Comparison of ENCODE assay signal across 2 cellular contexts in genomic region chr10:71217266-71218045, GRCh38.
TF ChIP-seq lines count a peak whose summit lies in the region.

No MANE protein-coding gene starts in this region.

TF ChIP-seq in HEK293, 187 proteins besides CTCF, POLR2A, EP300 and RAD21 (continued from another document):
- TF ChIP-seq, protein P1, sequence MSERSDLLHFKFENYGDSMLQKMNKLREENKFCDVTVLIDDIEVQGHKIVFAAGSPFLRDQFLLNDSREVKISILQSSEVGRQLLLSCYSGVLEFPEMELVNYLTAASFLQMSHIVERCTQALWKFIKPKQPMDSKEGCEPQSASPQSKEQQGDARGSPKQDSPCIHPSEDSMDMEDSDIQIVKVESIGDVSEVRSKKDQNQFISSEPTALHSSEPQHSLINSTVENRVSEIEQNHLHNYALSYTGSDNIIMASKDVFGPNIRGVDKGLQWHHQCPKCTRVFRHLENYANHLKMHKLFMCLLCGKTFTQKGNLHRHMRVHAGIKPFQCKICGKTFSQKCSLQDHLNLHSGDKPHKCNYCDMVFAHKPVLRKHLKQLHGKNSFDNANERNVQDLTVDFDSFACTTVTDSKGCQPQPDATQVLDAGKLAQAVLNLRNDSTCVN (tag by site-specific recombination; optimal IDR thresholded peaks at IDR 0.05): peak; percentile 46
- TF ChIP-seq ZBTB8A (tag by site-specific recombination; IDR thresholded peaks at IDR 0.05) (peak; percentile 57; the same call in 1 of the 2 replicates), ZNF423 (tag by site-specific recombination; IDR thresholded peaks at IDR 0.05) (peak; percentile 62; the same call in 1 of the 2 replicates), HOXA7 (CRISPR knock-in tag; IDR thresholded peaks at IDR 0.05; ENCODE audit: borderline replicate concordance) (no peak), ZFP69B (tag by site-specific recombination; IDR thresholded peaks at IDR 0.05) (0 out of 2 replicates have a peak, but pooled peaks have one; percentile 18), YY1 (tag by site-specific recombination; IDR thresholded peaks at IDR 0.05) (no peak), ZNF335 (tag by site-specific recombination; conservative IDR thresholded peaks at IDR 0.05) (peak; percentile 82), SP3 (tag by site-specific recombination; IDR thresholded peaks at IDR 0.05) (peak; percentile 36; the same call in 1 of the 2 replicates), BCL11B (tag by site-specific recombination; IDR thresholded peaks at IDR 0.05; ENCODE audit: low read depth) (peak; percentile 42; the same call in 1 of the 2 replicates), IKZF3 (tag by site-specific recombination; IDR thresholded peaks at IDR 0.05) (peak; percentile 57; the same call in 1 of the 2 replicates), ZIC2 (tag by site-specific recombination; IDR thresholded peaks at IDR 0.05) (peak; percentile 95), ZNF341 (tag by site-specific recombination; IDR thresholded peaks at IDR 0.05; ENCODE audit: low read depth) (peak; percentile 44; the same call in 1 of the 2 replicates), GLIS2 (tag by site-specific recombination; IDR thresholded peaks at IDR 0.05) (peak; percentile 78; the same call in 1 of the 2 replicates), ZNF433 (tag by site-specific recombination; IDR thresholded peaks at IDR 0.05; ENCODE audit: low read depth) (no peak), SCRT1 (tag by site-specific recombination; IDR thresholded peaks at IDR 0.05; ENCODE audit: borderline replicate concordance) (peak; percentile 74; the same call in 1 of the 2 replicates), PATZ1 (tag by site-specific recombination; IDR thresholded peaks at IDR 0.05) (peak; percentile 65; the same call in 1 of the 2 replicates), ZNF660 (tag by site-specific recombination; IDR thresholded peaks at IDR 0.05) (no peak), ZBTB11 (tag by site-specific recombination; conservative IDR thresholded peaks at IDR 0.05; ENCODE audit: low read depth) (peak; percentile 32; the same call in 1 of the 2 replicates), KLF7 (tag by site-specific recombination; IDR thresholded peaks at IDR 0.05; ENCODE audit: borderline replicate concordance) (no peak)
- TF ChIP-seq, protein P2, sequence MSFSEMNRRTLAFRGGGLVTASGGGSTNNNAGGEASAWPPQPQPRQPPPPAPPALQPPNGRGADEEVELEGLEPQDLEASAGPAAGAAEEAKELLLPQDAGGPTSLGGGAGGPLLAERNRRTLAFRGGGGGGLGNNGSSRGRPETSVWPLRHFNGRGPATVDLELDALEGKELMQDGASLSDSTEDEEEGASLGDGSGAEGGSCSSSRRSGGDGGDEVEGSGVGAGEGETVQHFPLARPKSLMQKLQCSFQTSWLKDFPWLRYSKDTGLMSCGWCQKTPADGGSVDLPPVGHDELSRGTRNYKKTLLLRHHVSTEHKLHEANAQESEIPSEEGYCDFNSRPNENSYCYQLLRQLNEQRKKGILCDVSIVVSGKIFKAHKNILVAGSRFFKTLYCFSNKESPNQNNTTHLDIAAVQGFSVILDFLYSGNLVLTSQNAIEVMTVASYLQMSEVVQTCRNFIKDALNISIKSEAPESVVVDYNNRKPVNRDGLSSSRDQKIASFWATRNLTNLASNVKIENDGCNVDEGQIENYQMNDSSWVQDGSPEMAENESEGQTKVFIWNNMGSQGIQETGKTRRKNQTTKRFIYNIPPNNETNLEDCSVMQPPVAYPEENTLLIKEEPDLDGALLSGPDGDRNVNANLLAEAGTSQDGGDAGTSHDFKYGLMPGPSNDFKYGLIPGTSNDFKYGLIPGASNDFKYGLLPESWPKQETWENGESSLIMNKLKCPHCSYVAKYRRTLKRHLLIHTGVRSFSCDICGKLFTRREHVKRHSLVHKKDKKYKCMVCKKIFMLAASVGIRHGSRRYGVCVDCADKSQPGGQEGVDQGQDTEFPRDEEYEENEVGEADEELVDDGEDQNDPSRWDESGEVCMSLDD (tag by site-specific recombination; IDR thresholded peaks at IDR 0.05): peak; percentile 61

TF ChIP-seq in K562, 482 proteins besides CTCF, POLR2A, EP300 and RAD21 (continued from another document and continues in another):
- no peak for TF ChIP-seq ESRRB (CRISPR knock-in tag; IDR thresholded peaks at IDR 0.05; ENCODE audit: borderline replicate concordance)
- TF ChIP-seq, protein P3, sequence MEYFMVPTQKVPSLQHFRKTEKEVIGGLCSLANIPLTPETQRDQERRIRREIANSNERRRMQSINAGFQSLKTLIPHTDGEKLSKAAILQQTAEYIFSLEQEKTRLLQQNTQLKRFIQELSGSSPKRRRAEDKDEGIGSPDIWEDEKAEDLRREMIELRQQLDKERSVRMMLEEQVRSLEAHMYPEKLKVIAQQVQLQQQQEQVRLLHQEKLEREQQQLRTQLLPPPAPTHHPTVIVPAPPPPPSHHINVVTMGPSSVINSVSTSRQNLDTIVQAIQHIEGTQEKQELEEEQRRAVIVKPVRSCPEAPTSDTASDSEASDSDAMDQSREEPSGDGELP (CRISPR knock-in tag; IDR thresholded peaks at IDR 0.05; ENCODE audit: borderline replicate concordance): 0 out of 2 replicates have a peak, but pooled peaks have one; percentile 15
- TF ChIP-seq, protein P4, sequence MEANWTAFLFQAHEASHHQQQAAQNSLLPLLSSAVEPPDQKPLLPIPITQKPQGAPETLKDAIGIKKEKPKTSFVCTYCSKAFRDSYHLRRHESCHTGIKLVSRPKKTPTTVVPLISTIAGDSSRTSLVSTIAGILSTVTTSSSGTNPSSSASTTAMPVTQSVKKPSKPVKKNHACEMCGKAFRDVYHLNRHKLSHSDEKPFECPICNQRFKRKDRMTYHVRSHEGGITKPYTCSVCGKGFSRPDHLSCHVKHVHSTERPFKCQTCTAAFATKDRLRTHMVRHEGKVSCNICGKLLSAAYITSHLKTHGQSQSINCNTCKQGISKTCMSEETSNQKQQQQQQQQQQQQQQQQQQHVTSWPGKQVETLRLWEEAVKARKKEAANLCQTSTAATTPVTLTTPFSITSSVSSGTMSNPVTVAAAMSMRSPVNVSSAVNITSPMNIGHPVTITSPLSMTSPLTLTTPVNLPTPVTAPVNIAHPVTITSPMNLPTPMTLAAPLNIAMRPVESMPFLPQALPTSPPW (CRISPR knock-in tag; IDR thresholded peaks at IDR 0.05): peak; percentile 68
- TF ChIP-seq ZNF586 (CRISPR knock-in tag; conservative IDR thresholded peaks at IDR 0.05): no peak
- TF ChIP-seq, protein P5, sequence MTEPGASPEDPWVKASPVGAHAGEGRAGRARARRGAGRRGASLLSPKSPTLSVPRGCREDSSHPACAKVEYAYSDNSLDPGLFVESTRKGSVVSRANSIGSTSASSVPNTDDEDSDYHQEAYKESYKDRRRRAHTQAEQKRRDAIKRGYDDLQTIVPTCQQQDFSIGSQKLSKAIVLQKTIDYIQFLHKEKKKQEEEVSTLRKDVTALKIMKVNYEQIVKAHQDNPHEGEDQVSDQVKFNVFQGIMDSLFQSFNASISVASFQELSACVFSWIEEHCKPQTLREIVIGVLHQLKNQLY (CRISPR knock-in tag; conservative IDR thresholded peaks at IDR 0.05): no peak
- no peak for TF ChIP-seq POU5F1 (IDR thresholded peaks at IDR 0.05; ENCODE audit: borderline replicate concordance, low read depth, low read length, partially characterized antibody)
- TF ChIP-seq BDP1 (IDR thresholded peaks at IDR 0.05; ENCODE audit: insufficient read depth, insufficient read length): no peak
- TF ChIP-seq RHOXF2B (CRISPR knock-in tag; conservative IDR thresholded peaks at IDR 0.05): no peak
- no peak for TF ChIP-seq ZNF217 (CRISPR knock-in tag; IDR thresholded peaks at IDR 0.05)
- TF ChIP-seq FOXA3 (CRISPR knock-in tag; conservative IDR thresholded peaks at IDR 0.05 in 1 of 2, IDR thresholded peaks at IDR 0.05 in 1 of 2): no peak
- peak in 1 of 2 experiments; percentile 40; a peak in 2 of 4 replicates for TF ChIP-seq MAZ (CRISPR knock-in tag; conservative IDR thresholded peaks at IDR 0.05 in 1 of 2, IDR thresholded peaks at IDR 0.05 in 1 of 2)
- no peak for TF ChIP-seq BRCA1 (IDR thresholded peaks at IDR 0.05)
- TF ChIP-seq BRCA1 (CRISPR knock-in tag; IDR thresholded peaks at IDR 0.05): no peak
- TF ChIP-seq ZNF165 (CRISPR knock-in tag; IDR thresholded peaks at IDR 0.05; ENCODE audit: borderline replicate concordance): no peak
- TF ChIP-seq POLR2H (tag; IDR thresholded peaks at IDR 0.05; ENCODE audit: low read depth): no peak
- TF ChIP-seq, protein P6, sequence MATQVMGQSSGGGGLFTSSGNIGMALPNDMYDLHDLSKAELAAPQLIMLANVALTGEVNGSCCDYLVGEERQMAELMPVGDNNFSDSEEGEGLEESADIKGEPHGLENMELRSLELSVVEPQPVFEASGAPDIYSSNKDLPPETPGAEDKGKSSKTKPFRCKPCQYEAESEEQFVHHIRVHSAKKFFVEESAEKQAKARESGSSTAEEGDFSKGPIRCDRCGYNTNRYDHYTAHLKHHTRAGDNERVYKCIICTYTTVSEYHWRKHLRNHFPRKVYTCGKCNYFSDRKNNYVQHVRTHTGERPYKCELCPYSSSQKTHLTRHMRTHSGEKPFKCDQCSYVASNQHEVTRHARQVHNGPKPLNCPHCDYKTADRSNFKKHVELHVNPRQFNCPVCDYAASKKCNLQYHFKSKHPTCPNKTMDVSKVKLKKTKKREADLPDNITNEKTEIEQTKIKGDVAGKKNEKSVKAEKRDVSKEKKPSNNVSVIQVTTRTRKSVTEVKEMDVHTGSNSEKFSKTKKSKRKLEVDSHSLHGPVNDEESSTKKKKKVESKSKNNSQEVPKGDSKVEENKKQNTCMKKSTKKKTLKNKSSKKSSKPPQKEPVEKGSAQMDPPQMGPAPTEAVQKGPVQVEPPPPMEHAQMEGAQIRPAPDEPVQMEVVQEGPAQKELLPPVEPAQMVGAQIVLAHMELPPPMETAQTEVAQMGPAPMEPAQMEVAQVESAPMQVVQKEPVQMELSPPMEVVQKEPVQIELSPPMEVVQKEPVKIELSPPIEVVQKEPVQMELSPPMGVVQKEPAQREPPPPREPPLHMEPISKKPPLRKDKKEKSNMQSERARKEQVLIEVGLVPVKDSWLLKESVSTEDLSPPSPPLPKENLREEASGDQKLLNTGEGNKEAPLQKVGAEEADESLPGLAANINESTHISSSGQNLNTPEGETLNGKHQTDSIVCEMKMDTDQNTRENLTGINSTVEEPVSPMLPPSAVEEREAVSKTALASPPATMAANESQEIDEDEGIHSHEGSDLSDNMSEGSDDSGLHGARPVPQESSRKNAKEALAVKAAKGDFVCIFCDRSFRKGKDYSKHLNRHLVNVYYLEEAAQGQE (CRISPR knock-in tag; IDR thresholded peaks at IDR 0.05; ENCODE audit: low read depth): 0 out of 2 replicates have a peak, but pooled peaks have one; percentile 33
- TF ChIP-seq POLR2G (IDR thresholded peaks at IDR 0.05; ENCODE audit: low read depth, low read length): peak; percentile 39; the same call in 1 of the 2 replicates
- TF ChIP-seq HDAC6 (IDR thresholded peaks at IDR 0.05; ENCODE audit: low read depth, low read length): peak; percentile 85; the same call in 1 of the 2 replicates
- TF ChIP-seq, protein P7, sequence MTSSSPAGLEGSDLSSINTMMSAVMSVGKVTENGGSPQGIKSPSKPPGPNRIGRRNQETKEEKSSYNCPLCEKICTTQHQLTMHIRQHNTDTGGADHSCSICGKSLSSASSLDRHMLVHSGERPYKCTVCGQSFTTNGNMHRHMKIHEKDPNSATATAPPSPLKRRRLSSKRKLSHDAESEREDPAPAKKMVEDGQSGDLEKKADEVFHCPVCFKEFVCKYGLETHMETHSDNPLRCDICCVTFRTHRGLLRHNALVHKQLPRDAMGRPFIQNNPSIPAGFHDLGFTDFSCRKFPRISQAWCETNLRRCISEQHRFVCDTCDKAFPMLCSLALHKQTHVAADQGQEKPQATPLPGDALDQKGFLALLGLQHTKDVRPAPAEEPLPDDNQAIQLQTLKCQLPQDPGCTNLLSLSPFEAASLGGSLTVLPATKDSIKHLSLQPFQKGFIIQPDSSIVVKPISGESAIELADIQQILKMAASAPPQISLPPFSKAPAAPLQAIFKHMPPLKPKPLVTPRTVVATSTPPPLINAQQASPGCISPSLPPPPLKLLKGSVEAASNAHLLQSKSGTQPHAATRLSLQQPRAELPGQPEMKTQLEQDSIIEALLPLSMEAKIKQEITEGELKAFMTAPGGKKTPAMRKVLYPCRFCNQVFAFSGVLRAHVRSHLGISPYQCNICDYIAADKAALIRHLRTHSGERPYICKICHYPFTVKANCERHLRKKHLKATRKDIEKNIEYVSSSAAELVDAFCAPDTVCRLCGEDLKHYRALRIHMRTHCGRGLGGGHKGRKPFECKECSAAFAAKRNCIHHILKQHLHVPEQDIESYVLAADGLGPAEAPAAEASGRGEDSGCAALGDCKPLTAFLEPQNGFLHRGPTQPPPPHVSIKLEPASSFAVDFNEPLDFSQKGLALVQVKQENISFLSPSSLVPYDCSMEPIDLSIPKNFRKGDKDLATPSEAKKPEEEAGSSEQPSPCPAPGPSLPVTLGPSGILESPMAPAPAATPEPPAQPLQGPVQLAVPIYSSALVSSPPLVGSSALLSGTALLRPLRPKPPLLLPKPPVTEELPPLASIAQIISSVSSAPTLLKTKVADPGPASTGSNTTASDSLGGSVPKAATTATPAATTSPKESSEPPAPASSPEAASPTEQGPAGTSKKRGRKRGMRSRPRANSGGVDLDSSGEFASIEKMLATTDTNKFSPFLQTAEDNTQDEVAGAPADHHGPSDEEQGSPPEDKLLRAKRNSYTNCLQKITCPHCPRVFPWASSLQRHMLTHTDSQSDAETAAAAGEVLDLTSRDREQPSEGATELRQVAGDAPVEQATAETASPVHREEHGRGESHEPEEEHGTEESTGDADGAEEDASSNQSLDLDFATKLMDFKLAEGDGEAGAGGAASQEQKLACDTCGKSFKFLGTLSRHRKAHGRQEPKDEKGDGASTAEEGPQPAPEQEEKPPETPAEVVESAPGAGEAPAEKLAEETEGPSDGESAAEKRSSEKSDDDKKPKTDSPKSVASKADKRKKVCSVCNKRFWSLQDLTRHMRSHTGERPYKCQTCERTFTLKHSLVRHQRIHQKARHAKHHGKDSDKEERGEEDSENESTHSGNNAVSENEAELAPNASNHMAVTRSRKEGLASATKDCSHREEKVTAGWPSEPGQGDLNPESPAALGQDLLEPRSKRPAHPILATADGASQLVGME (CRISPR knock-in tag; IDR thresholded peaks at IDR 0.05): no peak
- 0 out of 4 replicates have a peak, but pooled peaks of 1 of the 2 experiments have one; percentile 40 for TF ChIP-seq UBTF (IDR thresholded peaks at IDR 0.05; ENCODE audit: borderline replicate concordance in 1 of 2, low read depth in 2 of 2, low read length in 2 of 2)
- peak; percentile 26; the same call in 1 of the 2 replicates for TF ChIP-seq L3MBTL2 (IDR thresholded peaks at IDR 0.05)
